In genomic region chr11:67240575-67241389, GRCh38 we compare ENCODE assay signal across 1 cellular context.
TF ChIP-seq lines count a peak whose summit lies in the region.

No MANE protein-coding gene starts in this region.

TF ChIP-seq in HepG2, 621 proteins besides CTCF, POLR2A, EP300 and RAD21 (continued from another document and continues in another):
- no peak for TF ChIP-seq MAZ (IDR thresholded peaks at IDR 0.05; ENCODE audit: borderline replicate concordance, low read depth, low read length)
- TF ChIP-seq MAZ (CRISPR knock-in tag; IDR thresholded peaks at IDR 0.05; ENCODE audit: low read depth), result 0 out of 2 replicates have a peak, but pooled peaks have one; percentile 22
- peak; percentile 16; the same call in 1 of the 2 replicates for TF ChIP-seq SNAI1 (CRISPR knock-in tag; IDR thresholded peaks at IDR 0.05; ENCODE audit: borderline replicate concordance)
- TF ChIP-seq HNF4G (IDR thresholded peaks at IDR 0.05; ENCODE audit: borderline replicate concordance, low read depth, low read length), result peak; percentile 43; the same call in 1 of the 2 replicates
- no peak for TF ChIP-seq HNF4G (CRISPR knock-in tag; IDR thresholded peaks at IDR 0.05; ENCODE audit: borderline replicate concordance, low read depth)
- peak; percentile 32; the same call in 1 of the 2 replicates for TF ChIP-seq ARID4A (CRISPR knock-in tag; IDR thresholded peaks at IDR 0.05; ENCODE audit: borderline replicate concordance)
- TF ChIP-seq, protein P1, sequence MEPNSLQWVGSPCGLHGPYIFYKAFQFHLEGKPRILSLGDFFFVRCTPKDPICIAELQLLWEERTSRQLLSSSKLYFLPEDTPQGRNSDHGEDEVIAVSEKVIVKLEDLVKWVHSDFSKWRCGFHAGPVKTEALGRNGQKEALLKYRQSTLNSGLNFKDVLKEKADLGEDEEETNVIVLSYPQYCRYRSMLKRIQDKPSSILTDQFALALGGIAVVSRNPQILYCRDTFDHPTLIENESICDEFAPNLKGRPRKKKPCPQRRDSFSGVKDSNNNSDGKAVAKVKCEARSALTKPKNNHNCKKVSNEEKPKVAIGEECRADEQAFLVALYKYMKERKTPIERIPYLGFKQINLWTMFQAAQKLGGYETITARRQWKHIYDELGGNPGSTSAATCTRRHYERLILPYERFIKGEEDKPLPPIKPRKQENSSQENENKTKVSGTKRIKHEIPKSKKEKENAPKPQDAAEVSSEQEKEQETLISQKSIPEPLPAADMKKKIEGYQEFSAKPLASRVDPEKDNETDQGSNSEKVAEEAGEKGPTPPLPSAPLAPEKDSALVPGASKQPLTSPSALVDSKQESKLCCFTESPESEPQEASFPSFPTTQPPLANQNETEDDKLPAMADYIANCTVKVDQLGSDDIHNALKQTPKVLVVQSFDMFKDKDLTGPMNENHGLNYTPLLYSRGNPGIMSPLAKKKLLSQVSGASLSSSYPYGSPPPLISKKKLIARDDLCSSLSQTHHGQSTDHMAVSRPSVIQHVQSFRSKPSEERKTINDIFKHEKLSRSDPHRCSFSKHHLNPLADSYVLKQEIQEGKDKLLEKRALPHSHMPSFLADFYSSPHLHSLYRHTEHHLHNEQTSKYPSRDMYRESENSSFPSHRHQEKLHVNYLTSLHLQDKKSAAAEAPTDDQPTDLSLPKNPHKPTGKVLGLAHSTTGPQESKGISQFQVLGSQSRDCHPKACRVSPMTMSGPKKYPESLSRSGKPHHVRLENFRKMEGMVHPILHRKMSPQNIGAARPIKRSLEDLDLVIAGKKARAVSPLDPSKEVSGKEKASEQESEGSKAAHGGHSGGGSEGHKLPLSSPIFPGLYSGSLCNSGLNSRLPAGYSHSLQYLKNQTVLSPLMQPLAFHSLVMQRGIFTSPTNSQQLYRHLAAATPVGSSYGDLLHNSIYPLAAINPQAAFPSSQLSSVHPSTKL (CRISPR knock-in tag; IDR thresholded peaks at IDR 0.05), result no peak; the same call in 1 of the 2 replicates
- 0 out of 2 replicates have a peak, but pooled peaks have one; percentile 41 for TF ChIP-seq POLR2G (IDR thresholded peaks at IDR 0.05; ENCODE audit: low read depth, low read length)
- no peak for TF ChIP-seq REXO4 (CRISPR knock-in tag; IDR thresholded peaks at IDR 0.05; ENCODE audit: borderline replicate concordance)
- TF ChIP-seq DNMT1 (CRISPR knock-in tag; IDR thresholded peaks at IDR 0.05), result no peak
- peak; percentile 18; the same call in 1 of the 2 replicates for TF ChIP-seq ZNF747 (CRISPR knock-in tag; IDR thresholded peaks at IDR 0.05; ENCODE audit: borderline replicate concordance)
- TF ChIP-seq HBP1 (CRISPR knock-in tag; IDR thresholded peaks at IDR 0.05; ENCODE audit: low read depth), result peak; percentile 86
- no peak for TF ChIP-seq ZSCAN20 (CRISPR knock-in tag; IDR thresholded peaks at IDR 0.05; ENCODE audit: borderline replicate concordance)
- TF ChIP-seq, protein P2, sequence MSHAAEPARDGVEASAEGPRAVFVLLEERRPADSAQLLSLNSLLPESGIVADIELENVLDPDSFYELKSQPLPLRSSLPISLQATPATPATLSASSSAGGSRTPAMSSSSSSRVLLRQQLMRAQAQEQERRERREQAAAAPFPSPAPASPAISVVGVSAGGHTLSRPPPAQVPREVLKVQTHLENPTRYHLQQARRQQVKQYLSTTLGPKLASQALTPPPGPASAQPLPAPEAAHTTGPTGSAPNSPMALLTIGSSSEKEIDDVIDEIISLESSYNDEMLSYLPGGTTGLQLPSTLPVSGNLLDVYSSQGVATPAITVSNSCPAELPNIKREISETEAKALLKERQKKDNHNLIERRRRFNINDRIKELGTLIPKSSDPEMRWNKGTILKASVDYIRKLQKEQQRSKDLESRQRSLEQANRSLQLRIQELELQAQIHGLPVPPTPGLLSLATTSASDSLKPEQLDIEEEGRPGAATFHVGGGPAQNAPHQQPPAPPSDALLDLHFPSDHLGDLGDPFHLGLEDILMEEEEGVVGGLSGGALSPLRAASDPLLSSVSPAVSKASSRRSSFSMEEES (CRISPR knock-in tag; IDR thresholded peaks at IDR 0.05), result 0 out of 2 replicates have a peak, but pooled peaks have one; percentile 1
- no peak for TF ChIP-seq ZNF138 (CRISPR knock-in tag; IDR thresholded peaks at IDR 0.05; ENCODE audit: low read depth)
- TF ChIP-seq NFIC (IDR thresholded peaks at IDR 0.05; ENCODE audit: low read length), result no peak
- no peak for TF ChIP-seq ZSCAN30 (CRISPR knock-in tag; IDR thresholded peaks at IDR 0.05)
- no peak for TF ChIP-seq SOX13 (IDR thresholded peaks at IDR 0.05)
- peak in 1 of 2 experiments; percentile 17; a peak in 1 of 4 replicates for TF ChIP-seq SOX13 (CRISPR knock-in tag; conservative IDR thresholded peaks at IDR 0.05 in 1 of 2, IDR thresholded peaks at IDR 0.05 in 1 of 2)
- no peak for TF ChIP-seq ZNF224 (CRISPR knock-in tag; IDR thresholded peaks at IDR 0.05)
- TF ChIP-seq FOXA1 (IDR thresholded peaks at IDR 0.05), result no peak
- TF ChIP-seq FOXA1 (CRISPR knock-in tag; IDR thresholded peaks at IDR 0.05), result no peak
- peak; percentile 74 for TF ChIP-seq RFX1 (IDR thresholded peaks at IDR 0.05)
- TF ChIP-seq, protein P3, sequence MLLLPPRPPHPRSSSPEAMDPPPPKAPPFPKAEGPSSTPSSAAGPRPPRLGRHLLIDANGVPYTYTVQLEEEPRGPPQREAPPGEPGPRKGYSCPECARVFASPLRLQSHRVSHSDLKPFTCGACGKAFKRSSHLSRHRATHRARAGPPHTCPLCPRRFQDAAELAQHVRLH (CRISPR knock-in tag; IDR thresholded peaks at IDR 0.05; ENCODE audit: borderline replicate concordance, low read depth), result 0 out of 2 replicates have a peak, but pooled peaks have one; percentile 1
- no peak; the same call in 1 of the 2 replicates for TF ChIP-seq ZNF501 (CRISPR knock-in tag; IDR thresholded peaks at IDR 0.05)
- TF ChIP-seq, protein P4, sequence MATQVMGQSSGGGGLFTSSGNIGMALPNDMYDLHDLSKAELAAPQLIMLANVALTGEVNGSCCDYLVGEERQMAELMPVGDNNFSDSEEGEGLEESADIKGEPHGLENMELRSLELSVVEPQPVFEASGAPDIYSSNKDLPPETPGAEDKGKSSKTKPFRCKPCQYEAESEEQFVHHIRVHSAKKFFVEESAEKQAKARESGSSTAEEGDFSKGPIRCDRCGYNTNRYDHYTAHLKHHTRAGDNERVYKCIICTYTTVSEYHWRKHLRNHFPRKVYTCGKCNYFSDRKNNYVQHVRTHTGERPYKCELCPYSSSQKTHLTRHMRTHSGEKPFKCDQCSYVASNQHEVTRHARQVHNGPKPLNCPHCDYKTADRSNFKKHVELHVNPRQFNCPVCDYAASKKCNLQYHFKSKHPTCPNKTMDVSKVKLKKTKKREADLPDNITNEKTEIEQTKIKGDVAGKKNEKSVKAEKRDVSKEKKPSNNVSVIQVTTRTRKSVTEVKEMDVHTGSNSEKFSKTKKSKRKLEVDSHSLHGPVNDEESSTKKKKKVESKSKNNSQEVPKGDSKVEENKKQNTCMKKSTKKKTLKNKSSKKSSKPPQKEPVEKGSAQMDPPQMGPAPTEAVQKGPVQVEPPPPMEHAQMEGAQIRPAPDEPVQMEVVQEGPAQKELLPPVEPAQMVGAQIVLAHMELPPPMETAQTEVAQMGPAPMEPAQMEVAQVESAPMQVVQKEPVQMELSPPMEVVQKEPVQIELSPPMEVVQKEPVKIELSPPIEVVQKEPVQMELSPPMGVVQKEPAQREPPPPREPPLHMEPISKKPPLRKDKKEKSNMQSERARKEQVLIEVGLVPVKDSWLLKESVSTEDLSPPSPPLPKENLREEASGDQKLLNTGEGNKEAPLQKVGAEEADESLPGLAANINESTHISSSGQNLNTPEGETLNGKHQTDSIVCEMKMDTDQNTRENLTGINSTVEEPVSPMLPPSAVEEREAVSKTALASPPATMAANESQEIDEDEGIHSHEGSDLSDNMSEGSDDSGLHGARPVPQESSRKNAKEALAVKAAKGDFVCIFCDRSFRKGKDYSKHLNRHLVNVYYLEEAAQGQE (IDR thresholded peaks at IDR 0.05; ENCODE audit: borderline replicate concordance in 1 of 2, low read depth in 1 of 2, low read length in 2 of 2), result 0 out of 4 replicates have a peak, but pooled peaks of 1 of the 2 experiments have one; percentile 36
- TF ChIP-seq ZNF549 (CRISPR knock-in tag; IDR thresholded peaks at IDR 0.05), result no peak
- TF ChIP-seq STAG1 (CRISPR knock-in tag; IDR thresholded peaks at IDR 0.05), result no peak
- TF ChIP-seq, protein P5, sequence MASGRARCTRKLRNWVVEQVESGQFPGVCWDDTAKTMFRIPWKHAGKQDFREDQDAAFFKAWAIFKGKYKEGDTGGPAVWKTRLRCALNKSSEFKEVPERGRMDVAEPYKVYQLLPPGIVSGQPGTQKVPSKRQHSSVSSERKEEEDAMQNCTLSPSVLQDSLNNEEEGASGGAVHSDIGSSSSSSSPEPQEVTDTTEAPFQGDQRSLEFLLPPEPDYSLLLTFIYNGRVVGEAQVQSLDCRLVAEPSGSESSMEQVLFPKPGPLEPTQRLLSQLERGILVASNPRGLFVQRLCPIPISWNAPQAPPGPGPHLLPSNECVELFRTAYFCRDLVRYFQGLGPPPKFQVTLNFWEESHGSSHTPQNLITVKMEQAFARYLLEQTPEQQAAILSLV (CRISPR knock-in tag; IDR thresholded peaks at IDR 0.05; ENCODE audit: borderline replicate concordance), result no peak
- TF ChIP-seq MNT (IDR thresholded peaks at IDR 0.05), result peak; percentile 86
- TF ChIP-seq YY1 (IDR thresholded peaks at IDR 0.05; ENCODE audit: insufficient read depth, insufficient replicate concordance, low read depth, low read length), result no peak
- TF ChIP-seq ZNF441 (CRISPR knock-in tag; IDR thresholded peaks at IDR 0.05; ENCODE audit: borderline replicate concordance), result no peak
- peak; percentile 19 for TF ChIP-seq XRCC5 (optimal IDR thresholded peaks at IDR 0.05; ENCODE audit: low read length)
- no peak for TF ChIP-seq RFXANK (CRISPR knock-in tag; IDR thresholded peaks at IDR 0.05)
- no peak for TF ChIP-seq TIGD3 (CRISPR knock-in tag; IDR thresholded peaks at IDR 0.05; ENCODE audit: borderline replicate concordance)
- no peak for TF ChIP-seq ZBTB8A (CRISPR knock-in tag; IDR thresholded peaks at IDR 0.05; ENCODE audit: borderline replicate concordance, low read depth)
- TF ChIP-seq ZNF251 (CRISPR knock-in tag; IDR thresholded peaks at IDR 0.05), result no peak
- peak; percentile 61 for TF ChIP-seq POLR2AphosphoS5 (IDR thresholded peaks at IDR 0.05; ENCODE audit: low read depth, low read length)
- no peak for TF ChIP-seq EHMT2 (IDR thresholded peaks at IDR 0.05; ENCODE audit: borderline replicate concordance, low read depth, low read length)
- TF ChIP-seq ZFP37 (CRISPR knock-in tag; IDR thresholded peaks at IDR 0.05; ENCODE audit: borderline replicate concordance), result no peak
- TF ChIP-seq ZNF333 (CRISPR knock-in tag; IDR thresholded peaks at IDR 0.05; ENCODE audit: borderline replicate concordance), result no peak
- 0 out of 2 replicates have a peak, but pooled peaks have one; percentile 19 for TF ChIP-seq ELF3 (CRISPR knock-in tag; IDR thresholded peaks at IDR 0.05)
